Comparison of ENCODE assay signal across 8 cellular contexts in genomic region chr7:83936056-83936703, GRCh38.
DNase-seq lines count a peak whose midpoint lies in the region; ATAC-seq, FAIRE-seq and TF ChIP-seq lines count a peak whose summit lies in the region.

No MANE protein-coding gene starts in this region.

- no peaks in the 10 kb centered on the region for H3K79me1 ChIP-seq in H1 (ENCODE audit: low read depth, low read length)

- no peaks in the 10 kb centered on the region for H3K9me3 ChIP-seq in CD8-positive, alpha-beta T cell (ENCODE audit: low read length)
- H3K9me3 ChIP-seq in H1 (ENCODE audit: insufficient read depth in 2 of 2, low read depth in 1 of 2, low read length in 1 of 2), result no peaks in the 10 kb centered on the region

- H2BK12ac ChIP-seq in H1 (ENCODE audit: low read depth, low read length), result no peak overlapping the region

- no peak overlapping the region for H2BK15ac ChIP-seq in H1 (ENCODE audit: low read length)

- H3K4me2 ChIP-seq in H1 (ENCODE audit: insufficient read depth in 1 of 2, low read depth in 2 of 2, low read length in 2 of 2), result no peak overlapping the region

- H3K56ac ChIP-seq in H1 (replicated peaks; ENCODE audit: insufficient read length, low read depth, low read length), result no peak overlapping the region

- H3K27me3 ChIP-seq in CD8-positive, alpha-beta T cell (ENCODE audit: insufficient read depth, low read length), result no peaks in the 10 kb centered on the region
- no peaks in the 10 kb centered on the region for H3K27me3 ChIP-seq in H1 (replicated peaks in 1 of 4; ENCODE audit: control insufficient read depth in 3 of 4, extremely low read depth in 1 of 4, insufficient read depth in 3 of 4, low read length in 3 of 4)

- H3K4me1 ChIP-seq in CD8-positive, alpha-beta T cell (ENCODE audit: insufficient read depth, low read length), result no peaks in the 10 kb centered on the region
- H3K4me1 ChIP-seq in H1 (replicated peaks in 1 of 4; ENCODE audit: control insufficient read depth in 3 of 4, insufficient read depth in 4 of 4, low read length in 3 of 4), result peaks cover 0 to 2% (median 0%) of the 10 kb centered on the region in 4 experiments; a peak in 1 of 7 replicates

- H3K9me3 Mint-ChIP-seq in CD8-positive, alpha-beta T cell, result no peaks in the 10 kb centered on the region
- H3K9me3 Mint-ChIP-seq in mesothelial cell of epicardium, result peaks cover 6% of the 10 kb centered on the region

- no peak for TF ChIP-seq EP300 in H1 (IDR thresholded peaks at IDR 0.05; ENCODE audit: borderline replicate concordance in 1 of 2, low read depth in 2 of 2, low read length in 2 of 2)

- no peak overlapping the region for H3K18ac ChIP-seq in H1 (ENCODE audit: extremely low read depth, low read length)

- no peak overlapping the region for H4K91ac ChIP-seq in H1 (replicated peaks; ENCODE audit: insufficient read length, low read length)

- no peak overlapping the region for H2BK20ac ChIP-seq in H1 (ENCODE audit: low read length)

- peak in 6 of 7 experiments; percentile 10 to 60 (median 36) for DNase-seq in CD8-positive, alpha-beta T cell
- DNase-seq in NCI-H2196 treated with DMSO at 0.1 percent for 48 hours (lab: John Stamatoyannopoulos, UW; ENCODE audit: unreplicated experiment) (peak; percentile 26), H1 (ENCODE audit: low read depth in 1 of 2, low spot score in 2 of 2) (peak; percentile 47 to 66), mesothelial cell of epicardium (ENCODE audit: low spot score in 2 of 2, unreplicated experiment in 2 of 2) (peak in 1 of 2 experiments; percentile 69), superior temporal gyrus (ENCODE audit: extremely low spot score) (peak; percentile 93)
- DNase-seq in activated CD4-positive, alpha-beta T cell treated with anti-CD3 and anti-CD28 coated beads for 1 hour, result peak; percentile 15

- H2BK5ac ChIP-seq in H1 (ENCODE audit: low read depth, low read length), result no peak overlapping the region

- H2AK5ac ChIP-seq in H1 (ENCODE audit: low read depth, low read length), result no peak overlapping the region

- no peak for TF ChIP-seq POLR2A in H1 (IDR thresholded peaks at IDR 0.05; ENCODE audit: control extremely low read depth in 1 of 2, low read depth in 2 of 2, low read length in 2 of 2)

- 42% methylated on average over 4 of the region's 4 CpGs; no CpG with 5 or more reads in 1 of the 2 experiments for WGBS in H1 (ENCODE audit: extremely low coverage in 1 of 2, insufficient coverage in 1 of 2, insufficient read length in 1 of 2, insufficient replicate concordance in 2 of 2, low coverage in 1 of 2, low lambda C conversion rate in 2 of 2, missing lambda C conversion rate in 1 of 2), 2 experiments

- H3K27ac ChIP-seq in CD8-positive, alpha-beta T cell (ENCODE audit: low read depth, low read length), result no peak overlapping the region
- H3K27ac ChIP-seq in H1 (ENCODE audit: low read depth, low read length), result no peak overlapping the region

- H3K23me2 ChIP-seq in H1 (ENCODE audit: low read depth, low read length), result no peaks in the 10 kb centered on the region

- no peaks in the 10 kb centered on the region for H4K20me1 ChIP-seq in H1 (replicated peaks in 1 of 2; ENCODE audit: control insufficient read depth in 1 of 2, insufficient read depth in 2 of 2, low read length in 2 of 2)

- H2BK120ac ChIP-seq in H1 (replicated peaks; ENCODE audit: low read depth, low read length), result no peak overlapping the region

- FAIRE-seq in H1 (lab: Jason Lieb, UNC), result peak; percentile 98

- H3K4me3 ChIP-seq in CD8-positive, alpha-beta T cell (ENCODE audit: low read depth, low read length), result no peak overlapping the region
- H3K4me3 ChIP-seq in H1 (ENCODE audit: extremely low read depth in 1 of 4, insufficient read depth in 2 of 4, low read depth in 3 of 4, low read length in 4 of 4), result no peak overlapping the region

- H3K36me3 ChIP-seq in CD8-positive, alpha-beta T cell (ENCODE audit: insufficient read depth, low read length), result no peaks in the 10 kb centered on the region
- H3K36me3 ChIP-seq in H1 (ENCODE audit: control insufficient read depth in 2 of 4, insufficient read depth in 4 of 4, low read length in 3 of 4), result no peaks in the 10 kb centered on the region

- TF ChIP-seq CTCF in CD8-positive, alpha-beta T cell (IDR thresholded peaks at IDR 0.05), result peak; percentile 71
- TF ChIP-seq CTCF in H1 (IDR thresholded peaks at IDR 0.05; ENCODE audit: control extremely low read depth in 1 of 3, insufficient read depth in 1 of 3, low read depth in 1 of 3, low read length in 3 of 3), result peak in 2 of 3 experiments; percentile 74 to 89; a peak in 3 of 4 replicates
- TF ChIP-seq CTCF in mesothelial cell of epicardium (IDR thresholded peaks at IDR 0.05; ENCODE audit: unreplicated experiment), result peak; percentile 64

- H3K4me3 Mint-ChIP-seq in CD8-positive, alpha-beta T cell, result no peak overlapping the region
- no peak overlapping the region for H3K4me3 Mint-ChIP-seq in mesothelial cell of epicardium

- ATAC-seq in CD8-positive, alpha-beta T cell, result peak; percentile 61
- ATAC-seq in GM19035 (IDR thresholded peaks at IDR 0.05; ENCODE audit: unreplicated experiment) (peak; percentile 83), HG03159 (IDR thresholded peaks at IDR 0.05; ENCODE audit: unreplicated experiment) (peak; percentile 70)

- no peak overlapping the region for H4K5ac ChIP-seq in H1 (ENCODE audit: insufficient read length, low read depth, low read length)

- no peak overlapping the region for H3K9ac ChIP-seq in H1 (replicated peaks in 1 of 4; ENCODE audit: extremely low read depth in 1 of 4, low read depth in 3 of 4, low read length in 3 of 4)

- TF ChIP-seq RAD21 in H1 (IDR thresholded peaks at IDR 0.05 in 1 of 2, conservative IDR thresholded peaks at IDR 0.05 in 1 of 2; ENCODE audit: low read depth in 2 of 2, low read length in 2 of 2), result peak; percentile 97 to 99

- H3K23ac ChIP-seq in H1 (ENCODE audit: insufficient read length), result no peak overlapping the region

- H2AFZ ChIP-seq in H1 (ENCODE audit: low read length), result no peak overlapping the region

- no peaks in the 10 kb centered on the region for H3K27me3 Mint-ChIP-seq in CD8-positive, alpha-beta T cell (ENCODE audit: low read depth)
- no peaks in the 10 kb centered on the region for H3K27me3 Mint-ChIP-seq in mesothelial cell of epicardium (ENCODE audit: low read depth)

- POLR2A ChIA-PET in CD8-positive, alpha-beta T cell (lab: Charles Lee), result no interaction called here
- POLR2A ChIA-PET in H1 (lab: Charles Lee; ENCODE audit: partially characterized antibody), result no interaction called here

- H3K4me1 Mint-ChIP-seq in CD8-positive, alpha-beta T cell (ENCODE audit: low read depth), result no peaks in the 10 kb centered on the region
- peaks cover 4% of the 10 kb centered on the region for H3K4me1 Mint-ChIP-seq in mesothelial cell of epicardium

- H3K36me3 Mint-ChIP-seq in CD8-positive, alpha-beta T cell, result no peaks in the 10 kb centered on the region
- H3K36me3 Mint-ChIP-seq in mesothelial cell of epicardium, result no peaks in the 10 kb centered on the region

- intact Hi-C loops in CD8-positive, alpha-beta T cell (cut with DNase I, micrococcal nuclease), result loop anchor here (1.0 to 2.0 kb wide), 3 partner anchors 40 to 1619 kb away; no protein-coding TSS in a partner anchor

- no peaks in the 10 kb centered on the region for H3K79me2 ChIP-seq in H1 (ENCODE audit: control insufficient read depth in 1 of 2, insufficient read depth in 2 of 2, low read length in 2 of 2)

- H4K8ac ChIP-seq in H1 (ENCODE audit: extremely low read depth, insufficient read depth, low read length), result no peak overlapping the region

- CTCF ChIA-PET in CD8-positive, alpha-beta T cell (lab: Charles Lee), result interaction anchor here (0.6 to 2.7 kb wide), 22 partner anchors 9 to 1614 kb away, joined by 3 to 20 read pairs (median 4); no protein-coding TSS in a partner anchor
- CTCF ChIA-PET in H1 (lab: Charles Lee; ENCODE audit: partially characterized antibody), result interaction anchor here (0.6 to 9.8 kb wide), 42 partner anchors 10 to 1090 kb away, joined by 3 to 134 read pairs (median 3); no protein-coding TSS in a partner anchor

- no peak overlapping the region for H3K27ac Mint-ChIP-seq in CD8-positive, alpha-beta T cell
- H3K27ac Mint-ChIP-seq in mesothelial cell of epicardium, result no peak overlapping the region

- no peak overlapping the region for H3K14ac ChIP-seq in H1 (ENCODE audit: insufficient read length)

- no peak overlapping the region for H3K4ac ChIP-seq in H1 (replicated peaks; ENCODE audit: insufficient read length, low read depth, low read length)

TF ChIP-seq in H1, 55 proteins besides CTCF, POLR2A, EP300 and RAD21:
- TF ChIP-seq ASH2L (IDR thresholded peaks at IDR 0.05; ENCODE audit: low read length) (no peak), BRCA1 (IDR thresholded peaks at IDR 0.05; ENCODE audit: low read depth, low read length) (0 out of 2 replicates have a peak, but pooled peaks have one; percentile 46), JUN (IDR thresholded peaks at IDR 0.05; ENCODE audit: low read depth, low read length) (0 out of 2 replicates have a peak, but pooled peaks have one; percentile 9), SP1 (IDR thresholded peaks at IDR 0.05; ENCODE audit: low read depth, low read length) (no peak)
